In the genomic region with DNA sequence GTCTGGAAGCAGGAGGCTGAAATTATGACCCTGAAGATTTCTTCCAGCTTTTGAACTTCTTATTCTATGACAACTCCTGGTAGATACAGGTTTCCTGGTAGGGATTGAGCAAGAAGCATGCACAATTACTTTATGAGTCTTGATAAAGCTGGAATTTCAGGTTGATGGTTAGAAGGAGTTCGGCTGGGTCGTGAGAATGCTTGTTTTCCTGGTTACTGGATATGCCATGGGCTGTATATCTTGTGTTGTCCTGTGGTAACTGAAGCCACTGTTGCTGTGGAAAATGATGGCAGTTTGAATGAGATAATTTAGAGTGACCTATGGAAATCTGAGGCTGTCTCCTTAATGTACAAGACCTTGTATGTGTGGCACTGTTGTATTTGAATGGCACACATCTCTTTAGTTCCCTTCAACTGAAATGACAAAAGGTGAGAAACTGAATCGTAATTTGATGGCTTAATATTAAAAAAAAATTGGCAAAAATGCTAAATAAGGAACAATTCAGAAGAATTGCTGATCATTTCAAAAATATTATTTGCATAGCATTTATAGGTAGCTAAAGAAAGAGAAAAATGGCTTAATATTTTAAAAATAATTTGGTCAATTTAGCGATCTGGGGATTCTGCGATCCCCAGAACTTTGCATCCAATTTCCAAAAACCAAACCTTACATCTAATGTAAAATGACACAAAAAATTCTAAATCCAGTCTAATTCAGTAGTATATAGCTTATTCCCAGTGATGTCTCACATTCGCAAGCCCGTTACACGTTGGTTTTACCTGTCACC, we compare ENCODE assay signal across 12 cellular contexts. TPM values are rescaled to one million over a fixed set of nuclear protein-coding genes. Genes with fewer than 3 reads are reported as not detected.
DNase-seq lines count a peak whose midpoint lies in the region; ATAC-seq lines count a peak whose summit lies in the region.
"Had no signal": no experiment of that assay in that cellular context is flagged by ENCODE, and none has a peak within 500 bp of the region (broad histone marks: within the 10 kb centered on the region; RNA-seq: fewer than 3 reads in every experiment).

No MANE protein-coding gene starts in this region.

- no peaks in the 10 kb centered on the region for H3K9me3 ChIP-seq in T-helper 17 cell (ENCODE audit: control insufficient read depth, low read length, poor library complexity, severe bottlenecking)
- H3K9me3 ChIP-seq: BE2C, body of pancreas had no signal

- H3K27me3 Mint-ChIP-seq in activated T-cell treated with anti-CD3 and anti-CD28 coated beads, Interleukin-2, amount 50 U/mL, for 4 hours (ENCODE audit: low read depth), result no peaks in the 10 kb centered on the region
- H3K27me3 Mint-ChIP-seq in T-helper 17 cell (no peaks in the 10 kb centered on the region), immature natural killer cell (ENCODE audit: low read depth in 3 of 3) (peaks cover 5 to 12% (median 8%) of the 10 kb centered on the region in 3 donors)
- H3K27me3 Mint-ChIP-seq in stimulated activated memory B cell treated with anti-CD40 and anti-IgM and Interleukin-4, amounts not matched to agents 10 μg/mL and 1 μg/mL and 100 μg/mL, for 72 hours, result no peaks in the 10 kb centered on the region

- no peaks in the 10 kb centered on the region for H3K9me3 Mint-ChIP-seq in activated T-cell treated with anti-CD3 and anti-CD28 coated beads, Interleukin-2, amount 50 U/mL, for 4 hours
- no peaks in the 10 kb centered on the region for H3K9me3 Mint-ChIP-seq in immature natural killer cell
- H3K9me3 Mint-ChIP-seq in stimulated activated memory B cell treated with anti-CD40 and anti-IgM and Interleukin-4, amounts not matched to agents 10 μg/mL and 1 μg/mL and 100 μg/mL, for 72 hours, result no peaks in the 10 kb centered on the region

- peak overlapping the region; percentile 92 for H3K4me3 Mint-ChIP-seq in activated T-cell treated with anti-CD3 and anti-CD28 coated beads, Interleukin-2, amount 50 U/mL, for 4 hours
- H3K4me3 Mint-ChIP-seq in T-helper 17 cell (peak overlapping the region; percentile 97), immature natural killer cell (peak overlapping the region; percentile 31 to 92 (median 88))
- no peak overlapping the region for H3K4me3 Mint-ChIP-seq in stimulated activated memory B cell treated with anti-CD40 and anti-IgM and Interleukin-4, amounts not matched to agents 10 μg/mL and 1 μg/mL and 100 μg/mL, for 72 hours

- ATAC-seq in activated T-cell treated with anti-CD3 and anti-CD28 coated beads, Interleukin-2, amount 50 U/mL, for 4 hours, result no peak
- ATAC-seq in T-helper 17 cell (no peak), GM21360 (IDR thresholded peaks at IDR 0.05; ENCODE audit: unreplicated experiment) (no peak)
- no peak for ATAC-seq in stimulated activated memory B cell treated with anti-CD40 and anti-IgM and Interleukin-4, amounts not matched to agents 10 μg/mL and 1 μg/mL and 100 μg/mL, for 72 hours

- H3K27ac Mint-ChIP-seq in T-helper 17 cell, result peak overlapping the region; percentile 93
- peak overlapping the region; percentile 2 to 85 (median 38) for H3K27ac Mint-ChIP-seq in immature natural killer cell
- peak overlapping the region; percentile 98 for H3K27ac Mint-ChIP-seq in stimulated activated memory B cell treated with anti-CD40 and anti-IgM and Interleukin-4, amounts not matched to agents 10 μg/mL and 1 μg/mL and 100 μg/mL, for 72 hours

- H3K36me3 Mint-ChIP-seq in activated T-cell treated with anti-CD3 and anti-CD28 coated beads, Interleukin-2, amount 50 U/mL, for 4 hours (ENCODE audit: insufficient read depth), result peaks cover 4% of the 10 kb centered on the region
- H3K36me3 Mint-ChIP-seq in T-helper 17 cell (ENCODE audit: low read depth), result peaks cover 6% of the 10 kb centered on the region
- H3K36me3 Mint-ChIP-seq in immature natural killer cell, result no peaks in the 10 kb centered on the region
- peaks cover 11% of the 10 kb centered on the region for H3K36me3 Mint-ChIP-seq in stimulated activated memory B cell treated with anti-CD40 and anti-IgM and Interleukin-4, amounts not matched to agents 10 μg/mL and 1 μg/mL and 100 μg/mL, for 72 hours

- H3K4me1 Mint-ChIP-seq in activated T-cell treated with anti-CD3 and anti-CD28 coated beads, Interleukin-2, amount 50 U/mL, for 4 hours (ENCODE audit: low read depth), result peaks cover 30% of the 10 kb centered on the region
- H3K4me1 Mint-ChIP-seq in T-helper 17 cell (peaks cover 31% of the 10 kb centered on the region), immature natural killer cell (peaks cover 32 to 39% of the 10 kb centered on the region in 2 donors)
- peaks cover 38% of the 10 kb centered on the region for H3K4me1 Mint-ChIP-seq in stimulated activated memory B cell treated with anti-CD40 and anti-IgM and Interleukin-4, amounts not matched to agents 10 μg/mL and 1 μg/mL and 100 μg/mL, for 72 hours

- DNase-seq in activated T-cell treated with anti-CD3 and anti-CD28 coated beads, Interleukin-2, amount 50 U/mL, for 4 hours, result no peak
- no peak for DNase-seq in activated T-cell treated with anti-CD3 and anti-CD28 coated beads for 4 hours
- DNase-seq in T-helper 17 cell, result no peak
- DNase-seq in immature natural killer cell, result no peak
- DNase-seq in hippocampal formation (lab: John Stamatoyannopoulos, UW), result no peak
- DNase-seq in NCI-H2107 (lab: John Stamatoyannopoulos, UW), result no peak
- DNase-seq: activated CD4-positive, alpha-beta T cell treated with anti-CD3 and anti-CD28 coated beads for 4 hours; BE2C; body of pancreas; MM.1S had no signal

RNA-seq across cellular contexts. Expression of a gene that starts 1.1 kb away (rescaled TPM):
- 10 to 100 TPM; 52.9 to 56.3 (median 54.1) TPM for total RNA-seq in activated T-cell treated with anti-CD3 and anti-CD28 coated beads, Interleukin-2, amount 50 U/mL, for 4 hours
- 10 to 100 TPM; 62.2 to 70.7 TPM for total RNA-seq in T-helper 17 cell
- polyA plus RNA-seq in immature natural killer cell, result 10 to 100 TPM; 18.0 to 43.9 (median 19.2) TPM

Comparison
In these comparisons a context has a peak if more than half of its experiments do, and no peak if none do; other contexts are left out.
1. H3K27ac Mint-ChIP-seq: peak in every context shown above with its lines; median percentile 98 in stimulated activated memory B cell treated with anti-CD40 and anti-IgM and Interleukin-4, amounts not matched to agents 10 μg/mL and 1 μg/mL and 100 μg/mL, for 72 hours; 93 in T-helper 17 cell; 38 in immature natural killer cell.